32 cellular contexts compared by ENCODE assay signal in genomic region chr2:97945791-97946190, GRCh38.
"Had no signal": no experiment of that assay in that cellular context is flagged by ENCODE, and none has a peak within 500 bp of the region (broad histone marks: within the 10 kb centered on the region; RNA-seq: fewer than 3 reads in every experiment).

No MANE protein-coding gene starts in this region.

- H3K36me3 ChIP-seq: adrenal gland, cardiac muscle cell, colonic mucosa, esophagus squamous epithelium, WERI-Rb-1 had no signal

- DNase-seq: activated B cell treated with CpG ODN at 0.5 μM for 24 hours; activated CD4-positive, alpha-beta T cell treated with anti-CD3 and anti-CD28 coated beads for 48 hours; activated CD4-positive, alpha-beta T cell treated with anti-CD3 and anti-CD28 coated beads, Interleukin-2, amount 50 U/mL, for 1 hour; activated CD4-positive, alpha-beta T cell treated with anti-CD3 and anti-CD28 coated beads, Interleukin-2, amount 50 U/mL, for 48 hours; activated CD8-positive, alpha-beta memory T cell treated with anti-CD3 and anti-CD28 coated beads for 24 hours; activated CD8-positive, alpha-beta T cell treated with anti-CD3 and anti-CD28 coated beads for 36 hours; activated effector memory CD4-positive, alpha-beta T cell treated with Interleukin-2 at 50 U/mL for 16 hours; activated naive CD4-positive, alpha-beta T cell treated with anti-CD3 and anti-CD28 coated beads for 36 hours; activated naive CD8-positive, alpha-beta T cell treated with anti-CD3 and anti-CD28 coated beads for 36 hours; activated naive CD8-positive, alpha-beta T cell treated with anti-CD3 and anti-CD28 coated beads, Interleukin-2, amount 50 U/mL, for 24 hours; activated T-cell treated with anti-CD3 and anti-CD28 coated beads, Interleukin-2, amount 50 U/mL, for 4 hours; adrenal gland; amygdala; aorta; body of pancreas; central memory CD4-positive, alpha-beta T cell; cerebellar nuclear complex; colonic mucosa; effector CD8-positive, alpha-beta T cell; esophagus squamous epithelium; foreskin fibroblast; head of caudate nucleus; T-helper 1 cell; T-helper 17 cell; T1000; WERI-Rb-1 had no signal

- FAIRE-seq: endometrium, endothelial cell of umbilical vein had no signal

- H3K9me3 ChIP-seq: adrenal gland, body of pancreas, colonic mucosa, esophagus squamous epithelium had no signal

- H3K27ac ChIP-seq: adrenal gland, body of pancreas, cardiac muscle cell, colonic mucosa, epithelial cell of prostate, esophagus squamous epithelium, WERI-Rb-1 had no signal

- H3K4me3 ChIP-seq: adrenal gland, body of pancreas, cardiac muscle cell, colonic mucosa, esophagus squamous epithelium had no signal

- H3K4me1 ChIP-seq: colonic mucosa had no signal

- H3K27me3 ChIP-seq: adrenal gland, body of pancreas, cardiac muscle cell, colonic mucosa, esophagus squamous epithelium had no signal

- ATAC-seq: activated CD4-positive, CD25-positive, alpha-beta regulatory T cell treated with anti-CD3 and anti-CD28 coated beads, Interleukin-2, amount 50 U/mL, for 24 hours; activated CD8-positive, alpha-beta T cell treated with anti-CD3 and anti-CD28 coated beads for 36 hours; activated naive CD8-positive, alpha-beta T cell treated with anti-CD3 and anti-CD28 coated beads, Interleukin-2, amount 50 U/mL, for 24 hours; activated T-cell treated with anti-CD3 and anti-CD28 coated beads, Interleukin-2, amount 50 U/mL, for 4 hours; activated T-helper 17 cell treated with anti-CD3 and anti-CD28 coated beads, Interleukin-2, amount 50 U/mL, for 72 hours; body of pancreas; T-helper 17 cell had no signal
